ENCODE assay signal across 8 cellular contexts in genomic region chr17:61411944-61412859, GRCh38. TPM values are rescaled to one million over a fixed set of nuclear protein-coding genes. Genes with fewer than 3 reads are reported as not detected.
A peak's percentile ranks its signal among the peaks of the same experiment; 100 is the strongest.
DNase-seq lines count a peak whose midpoint lies in the region; ATAC-seq and TF ChIP-seq lines count a peak whose summit lies in the region.

No MANE protein-coding gene starts in this region.

- H3K36me3 ChIP-seq in BJ (ENCODE audit: control insufficient read depth, insufficient read depth, low read length): peaks cover 1% of the 10 kb centered on the region

- POLR2A ChIA-PET in BJ (lab: Charles Lee): no interaction called here

- no peaks in the 10 kb centered on the region for H3K27me3 ChIP-seq in BJ (ENCODE audit: control insufficient read depth, insufficient read depth, low read length)

- CTCF ChIA-PET in BJ (lab: Yijun Ruan, JAX): interaction anchor here (0.6 to 14.0 kb wide), 61 partner anchors 8 to 1729 kb away, joined by 3 to 206 read pairs (median 5); partner anchors contain the start of gene TBX2

- ATAC-seq in GM19351 (IDR thresholded peaks at IDR 0.05; ENCODE audit: unreplicated experiment) (peak; percentile 67), HG03520 (IDR thresholded peaks at IDR 0.05; ENCODE audit: unreplicated experiment) (peak; percentile 63)

- DNase-seq in BJ (ENCODE audit: low read depth): no peak
- DNase-seq in NCI-H82 (lab: John Stamatoyannopoulos, UW): peak; percentile 91
- DNase-seq in activated CD8-positive, alpha-beta memory T cell treated with anti-CD3 and anti-CD28 coated beads, Interleukin-2, amount 50 U/mL, for 4 hours: peak; percentile 79
- DNase-seq in epidermal melanocyte (ENCODE audit: insufficient read length, low spot score): peak; percentile 84
- DNase-seq in middle frontal gyrus (ENCODE audit: extremely low spot score, low spot score): peak; percentile 52
- peak; percentile 59 to 62 for DNase-seq in stimulated activated CD8-positive, alpha-beta memory T cell treated with anti-CD3 and anti-CD28 coated beads, Interleukin-2, amount 100 ng/mL, for 48 hours (ENCODE audit: low read depth in 2 of 2)

- peak; percentile 91 for TF ChIP-seq CTCF in BJ (IDR thresholded peaks at IDR 0.05; ENCODE audit: insufficient read depth, low read depth, low read length)

- H3K4me3 ChIP-seq in BJ (ENCODE audit: low read depth, low read length): peak overlapping the region; percentile 66

RNA-seq across cellular contexts. Expression of gene TBX2, which starts 12.6 kb away (rescaled TPM):
- 4.3 and 7.8 TPM in 2 replicates for polyA plus RNA-seq in BJ (2011; rRNA removed)
- 8.2 and 9.0 TPM in 2 replicates for polyA minus RNA-seq in BJ (2011; rRNA and poly(A)+ RNA removed)

RNA-seq across cellular contexts. Expression of gene TBX4, which starts 40.0 kb away (rescaled TPM):
- 2.8 and 3.7 TPM in 2 replicates for polyA plus RNA-seq in BJ (2011; rRNA removed)
- 2.3 and 2.4 TPM in 2 replicates for polyA minus RNA-seq in BJ (2011; rRNA and poly(A)+ RNA removed)
